In genomic region chr2:69829243-69830044, GRCh38 we compare ENCODE assay signal across 1 cellular context.
A peak's percentile ranks its signal among the peaks of the same experiment; 100 is the strongest.
TF ChIP-seq lines count a peak whose summit lies in the region.

Gene GMCL1, plus strand, starts transcription at chr2:69829660. Its CDS starts 233 bp downstream, at chr2:69829893.

TF ChIP-seq in K562, 482 proteins besides CTCF, POLR2A, EP300 and RAD21 (continued from another document and continues in another):
- TF ChIP-seq ZFP91 (CRISPR knock-in tag; IDR thresholded peaks at IDR 0.05) (peak; percentile 64; the same call in 1 of the 2 replicates), MITF (IDR thresholded peaks at IDR 0.05) (no peak), FOSL1 (tag; conservative IDR thresholded peaks at IDR 0.05) (peak; percentile 48; the same call in 1 of the 2 replicates), PML (IDR thresholded peaks at IDR 0.05; ENCODE audit: low read length) (peak; percentile 89), RBFOX2 (IDR thresholded peaks at IDR 0.05; ENCODE audit: low read depth, low read length) (peak; percentile 96), GTF2B (IDR thresholded peaks at IDR 0.05; ENCODE audit: extremely low read depth, insufficient read length) (no peak), MCM5 (IDR thresholded peaks at IDR 0.05; ENCODE audit: low read depth) (no peak), ZNF217 (CRISPR knock-in tag; IDR thresholded peaks at IDR 0.05) (no peak), SREBF2 (CRISPR knock-in tag; IDR thresholded peaks at IDR 0.05) (no peak), ETS1 (conservative IDR thresholded peaks at IDR 0.05; ENCODE audit: control insufficient read depth, low read depth, low read length) (peak; percentile 47; the same call in 1 of the 2 replicates), MTA1 (IDR thresholded peaks at IDR 0.05; ENCODE audit: borderline replicate concordance) (peak; percentile 94), ETV6 (IDR thresholded peaks at IDR 0.05; ENCODE audit: borderline replicate concordance in 1 of 2, low read depth in 2 of 2, low read length in 1 of 2) (no peak), ETV6 (CRISPR knock-in tag; IDR thresholded peaks at IDR 0.05; ENCODE audit: borderline replicate concordance) (peak; percentile 86; the same call in 1 of the 2 replicates), HDAC2 (IDR thresholded peaks at IDR 0.05) (no peak; the same call in 1 of the 2 replicates), FOXK1 (CRISPR knock-in tag; IDR thresholded peaks at IDR 0.05; ENCODE audit: borderline replicate concordance) (no peak), PRMT5 (CRISPR knock-in tag; IDR thresholded peaks at IDR 0.05) (no peak), ZNF764 (CRISPR knock-in tag; IDR thresholded peaks at IDR 0.05; ENCODE audit: low read depth) (no peak), MCM7 (IDR thresholded peaks at IDR 0.05) (no peak), RREB1 (CRISPR knock-in tag; IDR thresholded peaks at IDR 0.05) (no peak), MBD2 (IDR thresholded peaks at IDR 0.05; ENCODE audit: borderline replicate concordance, low read depth) (peak; percentile 80), NFATC3 (IDR thresholded peaks at IDR 0.05) (no peak), EZH2 (IDR thresholded peaks at IDR 0.05; ENCODE audit: borderline replicate concordance, low read depth, low read length) (no peak), ARNT (IDR thresholded peaks at IDR 0.05) (no peak), EHMT2 (IDR thresholded peaks at IDR 0.05) (no peak), SIRT6 (IDR thresholded peaks at IDR 0.05; ENCODE audit: low read depth, low read length) (no peak), ZBTB12 (CRISPR knock-in tag; IDR thresholded peaks at IDR 0.05) (peak; percentile 77)
- TF ChIP-seq, protein P1, sequence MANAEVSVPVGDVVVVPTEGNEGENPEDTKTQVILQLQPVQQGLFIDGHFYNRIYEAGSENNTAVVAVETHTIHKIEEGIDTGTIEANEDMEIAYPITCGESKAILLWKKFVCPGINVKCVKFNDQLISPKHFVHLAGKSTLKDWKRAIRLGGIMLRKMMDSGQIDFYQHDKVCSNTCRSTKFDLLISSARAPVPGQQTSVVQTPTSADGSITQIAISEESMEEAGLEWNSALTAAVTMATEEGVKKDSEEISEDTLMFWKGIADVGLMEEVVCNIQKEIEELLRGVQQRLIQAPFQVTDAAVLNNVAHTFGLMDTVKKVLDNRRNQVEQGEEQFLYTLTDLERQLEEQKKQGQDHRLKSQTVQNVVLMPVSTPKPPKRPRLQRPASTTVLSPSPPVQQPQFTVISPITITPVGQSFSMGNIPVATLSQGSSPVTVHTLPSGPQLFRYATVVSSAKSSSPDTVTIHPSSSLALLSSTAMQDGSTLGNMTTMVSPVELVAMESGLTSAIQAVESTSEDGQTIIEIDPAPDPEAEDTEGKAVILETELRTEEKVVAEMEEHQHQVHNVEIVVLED (CRISPR knock-in tag; IDR thresholded peaks at IDR 0.05), result peak; percentile 94
- TF ChIP-seq, protein P2, sequence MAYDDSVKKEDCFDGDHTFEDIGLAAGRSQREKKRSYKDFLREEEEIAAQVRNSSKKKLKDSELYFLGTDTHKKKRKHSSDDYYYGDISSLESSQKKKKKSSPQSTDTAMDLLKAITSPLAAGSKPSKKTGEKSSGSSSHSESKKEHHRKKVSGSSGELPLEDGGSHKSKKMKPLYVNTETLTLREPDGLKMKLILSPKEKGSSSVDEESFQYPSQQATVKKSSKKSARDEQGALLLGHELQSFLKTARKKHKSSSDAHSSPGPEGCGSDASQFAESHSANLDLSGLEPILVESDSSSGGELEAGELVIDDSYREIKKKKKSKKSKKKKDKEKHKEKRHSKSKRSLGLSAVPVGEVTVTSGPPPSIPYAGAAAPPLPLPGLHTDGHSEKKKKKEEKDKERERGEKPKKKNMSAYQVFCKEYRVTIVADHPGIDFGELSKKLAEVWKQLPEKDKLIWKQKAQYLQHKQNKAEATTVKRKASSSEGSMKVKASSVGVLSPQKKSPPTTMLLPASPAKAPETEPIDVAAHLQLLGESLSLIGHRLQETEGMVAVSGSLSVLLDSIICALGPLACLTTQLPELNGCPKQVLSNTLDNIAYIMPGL (CRISPR knock-in tag; IDR thresholded peaks at IDR 0.05), result no peak
- TF ChIP-seq, protein P3, sequence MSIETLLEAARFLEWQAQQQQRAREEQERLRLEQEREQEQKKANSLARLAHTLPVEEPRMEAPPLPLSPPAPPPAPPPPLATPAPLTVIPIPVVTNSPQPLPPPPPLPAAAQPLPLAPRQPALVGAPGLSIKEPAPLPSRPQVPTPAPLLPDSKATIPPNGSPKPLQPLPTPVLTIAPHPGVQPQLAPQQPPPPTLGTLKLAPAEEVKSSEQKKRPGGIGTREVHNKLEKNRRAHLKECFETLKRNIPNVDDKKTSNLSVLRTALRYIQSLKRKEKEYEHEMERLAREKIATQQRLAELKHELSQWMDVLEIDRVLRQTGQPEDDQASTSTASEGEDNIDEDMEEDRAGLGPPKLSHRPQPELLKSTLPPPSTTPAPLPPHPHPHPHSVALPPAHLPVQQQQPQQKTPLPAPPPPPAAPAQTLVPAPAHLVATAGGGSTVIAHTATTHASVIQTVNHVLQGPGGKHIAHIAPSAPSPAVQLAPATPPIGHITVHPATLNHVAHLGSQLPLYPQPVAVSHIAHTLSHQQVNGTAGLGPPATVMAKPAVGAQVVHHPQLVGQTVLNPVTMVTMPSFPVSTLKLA (conservative IDR thresholded peaks at IDR 0.05), result peak; percentile 94 to 97
- TF ChIP-seq, protein P4, sequence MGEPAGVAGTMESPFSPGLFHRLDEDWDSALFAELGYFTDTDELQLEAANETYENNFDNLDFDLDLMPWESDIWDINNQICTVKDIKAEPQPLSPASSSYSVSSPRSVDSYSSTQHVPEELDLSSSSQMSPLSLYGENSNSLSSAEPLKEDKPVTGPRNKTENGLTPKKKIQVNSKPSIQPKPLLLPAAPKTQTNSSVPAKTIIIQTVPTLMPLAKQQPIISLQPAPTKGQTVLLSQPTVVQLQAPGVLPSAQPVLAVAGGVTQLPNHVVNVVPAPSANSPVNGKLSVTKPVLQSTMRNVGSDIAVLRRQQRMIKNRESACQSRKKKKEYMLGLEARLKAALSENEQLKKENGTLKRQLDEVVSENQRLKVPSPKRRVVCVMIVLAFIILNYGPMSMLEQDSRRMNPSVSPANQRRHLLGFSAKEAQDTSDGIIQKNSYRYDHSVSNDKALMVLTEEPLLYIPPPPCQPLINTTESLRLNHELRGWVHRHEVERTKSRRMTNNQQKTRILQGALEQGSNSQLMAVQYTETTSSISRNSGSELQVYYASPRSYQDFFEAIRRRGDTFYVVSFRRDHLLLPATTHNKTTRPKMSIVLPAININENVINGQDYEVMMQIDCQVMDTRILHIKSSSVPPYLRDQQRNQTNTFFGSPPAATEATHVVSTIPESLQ (CRISPR knock-in tag; IDR thresholded peaks at IDR 0.05), result no peak
- TF ChIP-seq, protein P5, sequence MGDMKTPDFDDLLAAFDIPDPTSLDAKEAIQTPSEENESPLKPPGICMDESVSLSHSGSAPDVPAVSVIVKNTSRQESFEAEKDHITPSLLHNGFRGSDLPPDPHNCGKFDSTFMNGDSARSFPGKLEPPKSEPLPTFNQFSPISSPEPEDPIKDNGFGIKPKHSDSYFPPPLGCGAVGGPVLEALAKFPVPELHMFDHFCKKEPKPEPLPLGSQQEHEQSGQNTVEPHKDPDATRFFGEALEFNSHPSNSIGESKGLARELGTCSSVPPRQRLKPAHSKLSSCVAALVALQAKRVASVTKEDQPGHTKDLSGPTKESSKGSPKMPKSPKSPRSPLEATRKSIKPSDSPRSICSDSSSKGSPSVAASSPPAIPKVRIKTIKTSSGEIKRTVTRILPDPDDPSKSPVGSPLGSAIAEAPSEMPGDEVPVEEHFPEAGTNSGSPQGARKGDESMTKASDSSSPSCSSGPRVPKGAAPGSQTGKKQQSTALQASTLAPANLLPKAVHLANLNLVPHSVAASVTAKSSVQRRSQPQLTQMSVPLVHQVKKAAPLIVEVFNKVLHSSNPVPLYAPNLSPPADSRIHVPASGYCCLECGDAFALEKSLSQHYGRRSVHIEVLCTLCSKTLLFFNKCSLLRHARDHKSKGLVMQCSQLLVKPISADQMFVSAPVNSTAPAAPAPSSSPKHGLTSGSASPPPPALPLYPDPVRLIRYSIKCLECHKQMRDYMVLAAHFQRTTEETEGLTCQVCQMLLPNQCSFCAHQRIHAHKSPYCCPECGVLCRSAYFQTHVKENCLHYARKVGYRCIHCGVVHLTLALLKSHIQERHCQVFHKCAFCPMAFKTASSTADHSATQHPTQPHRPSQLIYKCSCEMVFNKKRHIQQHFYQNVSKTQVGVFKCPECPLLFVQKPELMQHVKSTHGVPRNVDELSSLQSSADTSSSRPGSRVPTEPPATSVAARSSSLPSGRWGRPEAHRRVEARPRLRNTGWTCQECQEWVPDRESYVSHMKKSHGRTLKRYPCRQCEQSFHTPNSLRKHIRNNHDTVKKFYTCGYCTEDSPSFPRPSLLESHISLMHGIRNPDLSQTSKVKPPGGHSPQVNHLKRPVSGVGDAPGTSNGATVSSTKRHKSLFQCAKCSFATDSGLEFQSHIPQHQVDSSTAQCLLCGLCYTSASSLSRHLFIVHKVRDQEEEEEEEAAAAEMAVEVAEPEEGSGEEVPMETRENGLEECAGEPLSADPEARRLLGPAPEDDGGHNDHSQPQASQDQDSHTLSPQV (IDR thresholded peaks at IDR 0.05), result peak; percentile 78
